Comparison of ENCODE assay signal across 8 cellular contexts in genomic region chr13:106535552-106536243, GRCh38. TPM values are rescaled to one million over a fixed set of nuclear protein-coding genes. Genes with fewer than 3 reads are reported as not detected.
DNase-seq lines count a peak whose midpoint lies in the region; ATAC-seq and TF ChIP-seq lines count a peak whose summit lies in the region.

TSS of gene EFNB2 (minus strand) at chr13:106535662. CDS start at chr13:106534964, 698 bp downstream.

- no peak within 1 kb of the TSS for H3K56ac ChIP-seq in H9 (ENCODE audit: insufficient read length, low read depth, low read length)

- DNase-seq in GM04504 (ENCODE audit: low read depth) (peak; percentile 82), H9 (peak; percentile 93), MG63 (peak; percentile 87), SK-N-SH (peak; percentile 98), glomerular endothelial cell (ENCODE audit: extremely low read depth, low read depth, low spot score) (no peak), omental fat pad (ENCODE audit: low spot score) (no peak)
- DNase-seq in activated naive CD4-positive, alpha-beta T cell treated with anti-CD3 and anti-CD28 coated beads, Interleukin-2, amount 50 U/mL, for 72 hours (ENCODE audit: low spot score in 2 of 2) = peak; percentile 88 to 90

- H2BK15ac ChIP-seq in H9 (ENCODE audit: low read depth, low read length) = no peak within 1 kb of the TSS

- H2BK20ac ChIP-seq in H9 (ENCODE audit: low read depth, low read length, poor library complexity, severe bottlenecking) = no peak within 1 kb of the TSS

- peak within 1 kb of the TSS; percentile 79 to 94 for H3K4me3 Mint-ChIP-seq in H9

- H3K36me3 Mint-ChIP-seq in H9 (ENCODE audit: insufficient read depth in 1 of 3, low read depth in 3 of 3) = peaks cover under 1 to 4% (median 2%) of the 10 kb centered on the region in 3 experiments; a peak in 4 of 7 replicates
- no peaks in the 10 kb centered on the region for H3K36me3 Mint-ChIP-seq in activated naive CD4-positive, alpha-beta T cell treated with anti-CD3 and anti-CD28 coated beads, Interleukin-2, amount 50 U/mL, for 72 hours

- peak; percentile 94 to 96 for ATAC-seq in activated naive CD4-positive, alpha-beta T cell treated with anti-CD3 and anti-CD28 coated beads, Interleukin-2, amount 50 U/mL, for 72 hours
- peak; percentile 91 for ATAC-seq in omental fat pad (ENCODE audit: low FRiP score)

- H2AFZ ChIP-seq in H9 (ENCODE audit: low read length) (no peak within 1 kb of the TSS), SK-N-SH (ENCODE audit: low read depth) (peak within 1 kb of the TSS; percentile 57; the same call in 1 of the 2 replicates)

- H3K4me2 ChIP-seq in H9 (ENCODE audit: insufficient read depth, insufficient read length, low read length) (peak within 1 kb of the TSS; percentile 94), SK-N-SH (peak within 1 kb of the TSS; percentile 100)

- no peaks in the 10 kb centered on the region for H3K9me3 ChIP-seq in H9 (ENCODE audit: control insufficient read depth, low read depth, low read length)
- H3K9me3 ChIP-seq in MG63 = no peaks in the 10 kb centered on the region
- H3K9me3 ChIP-seq in SK-N-SH = no peaks in the 10 kb centered on the region

- no peak within 1 kb of the TSS for H4K5ac ChIP-seq in H9 (ENCODE audit: insufficient read length, low read depth, low read length)

- no peak for TF ChIP-seq EP300 in SK-N-SH (IDR thresholded peaks at IDR 0.05; ENCODE audit: borderline replicate concordance in 1 of 2, low read depth in 1 of 2, low read length in 1 of 2)

- no CpG with 5 or more reads among the region's 102 CpGs for WGBS in H9 (ENCODE audit: extremely low coverage, insufficient read length, low lambda C conversion rate)
- whole genome bisulfite sequencing in SK-N-SH (ENCODE audit: low lambda C conversion rate) = 0% methylated on average over 7 of the region's 102 CpGs

- peaks cover 19% of the 10 kb centered on the region for H3K23me2 ChIP-seq in H9 (ENCODE audit: insufficient read length, low read depth, low read length, poor library complexity, severe bottlenecking)

- no peak within 1 kb of the TSS for H3K14ac ChIP-seq in H9 (ENCODE audit: insufficient read depth, low read length)

- H3K18ac ChIP-seq in H9 (ENCODE audit: insufficient read length, low read depth, low read length) = no peak within 1 kb of the TSS

- no peaks in the 10 kb centered on the region for H4K20me1 ChIP-seq in H9 (ENCODE audit: control insufficient read depth, insufficient read depth, insufficient read length)
- peaks cover 3% of the 10 kb centered on the region for H4K20me1 ChIP-seq in SK-N-SH (ENCODE audit: insufficient read depth)

- no peak within 1 kb of the TSS for H3T11ph ChIP-seq in H9 (ENCODE audit: low read length)

- H3K27me3 Mint-ChIP-seq in H9 (ENCODE audit: low read depth) = peaks cover 21% of the 10 kb centered on the region

- H3K4me3 ChIP-seq in MG63 (peak within 1 kb of the TSS; percentile 61), SK-N-SH (ENCODE audit: low read depth in 2 of 2, low read length in 1 of 2) (peak within 1 kb of the TSS; percentile 76 to 77)

- H3K36me3 ChIP-seq in MG63 (peaks cover 3% of the 10 kb centered on the region), SK-N-SH (replicated peaks in 1 of 2; ENCODE audit: control insufficient read depth in 1 of 2, insufficient read depth in 2 of 2, low read length in 1 of 2) (peaks cover 2 to 3% of the 10 kb centered on the region in 2 experiments)

- peaks cover 34 to 46% of the 10 kb centered on the region in 2 experiments for H3K4me1 Mint-ChIP-seq in H9

- H4K8ac ChIP-seq in H9 (replicated peaks; ENCODE audit: insufficient read length, low read depth, low read length) = no peak within 1 kb of the TSS

- peaks cover 6% of the 10 kb centered on the region; the same call in 1 of the 2 replicates for H3K4me1 ChIP-seq in H9 (ENCODE audit: insufficient read depth, low read length)
- peaks cover 0 to 13% of the 10 kb centered on the region in 2 experiments; a peak in 2 of 4 replicates for H3K4me1 ChIP-seq in SK-N-SH (ENCODE audit: control insufficient read depth in 1 of 2, insufficient read depth in 2 of 2, low read depth in 1 of 2, low read length in 1 of 2)

- no peak within 1 kb of the TSS for H2BK12ac ChIP-seq in H9 (ENCODE audit: insufficient read length, low read depth, low read length)

- no peak within 1 kb of the TSS for H2BK5ac ChIP-seq in H9 (ENCODE audit: insufficient read length, low read length)

- H3K27me3 ChIP-seq in H9 (ENCODE audit: insufficient read depth, low read length) (peaks cover 5% of the 10 kb centered on the region; the same call in 1 of the 2 replicates), MG63 (no peaks in the 10 kb centered on the region), SK-N-SH (ENCODE audit: insufficient read depth) (no peaks in the 10 kb centered on the region)

- TF ChIP-seq CTCF in H9 (conservative IDR thresholded peaks at IDR 0.05) = no peak
- TF ChIP-seq CTCF in SK-N-SH (IDR thresholded peaks at IDR 0.05) = no peak
- TF ChIP-seq CTCF in omental fat pad (IDR thresholded peaks at IDR 0.05) = no peak

- H3F3A ChIP-seq in SK-N-SH (replicated peaks; ENCODE audit: insufficient read depth) = peaks cover 27% of the 10 kb centered on the region

- TF ChIP-seq RAD21 in SK-N-SH (IDR thresholded peaks at IDR 0.05; ENCODE audit: low read length) = peak; percentile 16

- H3K9ac ChIP-seq in H9 (ENCODE audit: extremely low read depth, insufficient read length, low read length) = no peak within 1 kb of the TSS
- H3K9ac ChIP-seq in SK-N-SH = no peak within 1 kb of the TSS

- H3K23ac ChIP-seq in H9 (ENCODE audit: insufficient read length, low read depth, low read length) = no peak within 1 kb of the TSS

- no peaks in the 10 kb centered on the region for H3K9me2 ChIP-seq in SK-N-SH

- H2AK5ac ChIP-seq in H9 (ENCODE audit: insufficient read length, low read length) = no peak within 1 kb of the TSS

- no peaks in the 10 kb centered on the region for H3K79me1 ChIP-seq in H9 (ENCODE audit: insufficient read depth, low read depth, low read length, poor library complexity, severe bottlenecking)

- POLR2A ChIA-PET in SK-N-SH (lab: Yijun Ruan, JAX) = interaction anchor here (0.6 to 0.9 kb wide), 2 partner anchors 14 to 27 kb away, joined by 3 to 4 read pairs; no protein-coding TSS in a partner anchor

- H3K27ac ChIP-seq in H9 (ENCODE audit: insufficient read length, low read depth, low read length) (no peak within 1 kb of the TSS), SK-N-SH (ENCODE audit: low read depth in 2 of 2, low read length in 1 of 2) (peak within 1 kb of the TSS in 1 of 2 experiments; percentile 77; a peak in 1 of 4 replicates), temporal lobe (ENCODE audit: low read depth, low read length) (peak within 1 kb of the TSS; percentile 65)

- H4K91ac ChIP-seq in H9 (ENCODE audit: insufficient read length, low read depth, low read length) = no peak within 1 kb of the TSS

- H3K79me2 ChIP-seq in H9 (ENCODE audit: insufficient read depth, low read length) (peaks cover 1% of the 10 kb centered on the region; the same call in 1 of the 2 replicates), SK-N-SH (ENCODE audit: insufficient read depth) (peaks cover 16% of the 10 kb centered on the region; the same call in 1 of the 2 replicates)

- H3K9me3 Mint-ChIP-seq in H9 = no peaks in the 10 kb centered on the region; a peak in 1 of 5 replicates
- H3K9me3 Mint-ChIP-seq in activated naive CD4-positive, alpha-beta T cell treated with anti-CD3 and anti-CD28 coated beads, Interleukin-2, amount 50 U/mL, for 72 hours = no peaks in the 10 kb centered on the region

- no peak within 1 kb of the TSS for H3K4ac ChIP-seq in H9 (ENCODE audit: low read depth, low read length)

- H2BK120ac ChIP-seq in H9 (ENCODE audit: low read depth, low read length, poor library complexity, severe bottlenecking) = no peak within 1 kb of the TSS

- H3K27ac Mint-ChIP-seq in H9 = peak within 1 kb of the TSS in 2 of 3 experiments; percentile 77 to 84; a peak in 3 of 7 replicates
- peak within 1 kb of the TSS; percentile 14 to 86 for H3K27ac Mint-ChIP-seq in activated naive CD4-positive, alpha-beta T cell treated with anti-CD3 and anti-CD28 coated beads, Interleukin-2, amount 50 U/mL, for 72 hours

- CTCF ChIA-PET in SK-N-SH (lab: Yijun Ruan, JAX) = interaction anchor here (0.5 to 7.1 kb wide), 31 partner anchors 8 to 1964 kb away, joined by 3 to 58 read pairs (median 3); partner anchors contain the start of gene ARGLU1

TF ChIP-seq in SK-N-SH, 30 proteins besides CTCF, POLR2A, EP300 and RAD21 (continues in another document):
- TF ChIP-seq YY1 (IDR thresholded peaks at IDR 0.05; ENCODE audit: low read depth) = no peak
- TF ChIP-seq USF1 (IDR thresholded peaks at IDR 0.05; ENCODE audit: borderline replicate concordance, low read depth) = no peak
- TF ChIP-seq, protein P1, sequence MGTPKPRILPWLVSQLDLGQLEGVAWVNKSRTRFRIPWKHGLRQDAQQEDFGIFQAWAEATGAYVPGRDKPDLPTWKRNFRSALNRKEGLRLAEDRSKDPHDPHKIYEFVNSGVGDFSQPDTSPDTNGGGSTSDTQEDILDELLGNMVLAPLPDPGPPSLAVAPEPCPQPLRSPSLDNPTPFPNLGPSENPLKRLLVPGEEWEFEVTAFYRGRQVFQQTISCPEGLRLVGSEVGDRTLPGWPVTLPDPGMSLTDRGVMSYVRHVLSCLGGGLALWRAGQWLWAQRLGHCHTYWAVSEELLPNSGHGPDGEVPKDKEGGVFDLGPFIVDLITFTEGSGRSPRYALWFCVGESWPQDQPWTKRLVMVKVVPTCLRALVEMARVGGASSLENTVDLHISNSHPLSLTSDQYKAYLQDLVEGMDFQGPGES (IDR thresholded peaks at IDR 0.05; ENCODE audit: low read depth, low read length) = peak; percentile 88

RNA-seq across cellular contexts. Expression of gene EFNB2, which starts in this region (rescaled TPM):
- total RNA-seq in H9 (2021) = 12.7 and 12.9 TPM in 2 replicates
- 2.3 and 3.6 TPM in 2 replicates for total RNA-seq in MG63 (2014; rRNA removed; shearing (Covaris generic); ENCODE audit: low replicate concordance)
- polyA plus RNA-seq in SK-N-SH (2012; rRNA removed) = 2.8 and 3.0 TPM in 2 replicates
- polyA plus RNA-seq in SK-N-SH (2012; cell fraction: cytosol; rRNA removed) = 3.7 and 4.4 TPM in 2 replicates
- polyA plus RNA-seq in SK-N-SH (2012; cell fraction: nucleus; rRNA removed) = 2.7 and 3.6 TPM in 2 replicates
- not detected for total RNA-seq in activated naive CD4-positive, alpha-beta T cell treated with anti-CD3 and anti-CD28 coated beads, Interleukin-2, amount 50 U/mL, for 72 hours
- 62.0 and 164 TPM in 2 replicates for total RNA-seq in glomerular endothelial cell
- 10 to 100 TPM; 11.9 to 50.4 (median 37.4) TPM for total RNA-seq in omental fat pad
- 73.0 TPM for total RNA-seq in temporal lobe

Comparison
In these comparisons a context has a peak if more than half of its experiments do, and no peak if none do; other contexts are left out.
1. Peak in DNase-seq and ATAC-seq in activated naive CD4-positive, alpha-beta T cell treated with anti-CD3 and anti-CD28 coated beads, Interleukin-2, amount 50 U/mL, for 72 hours; RNA of the gene not detected or under 1 TPM.
2. DNase-seq: peak in GM04504 (single experiment), H9 (single experiment), MG63 (single experiment) and SK-N-SH (single experiment); none in glomerular endothelial cell (single experiment) and omental fat pad (single experiment).